18 cellular contexts compared by ENCODE assay signal in genomic region chr10:70820976-70821750, GRCh38. TPM values are rescaled to one million over a fixed set of nuclear protein-coding genes. Genes with fewer than 3 reads are reported as not detected.
A peak's percentile ranks its signal among the peaks of the same experiment; 100 is the strongest.
DNase-seq lines count a peak whose midpoint lies in the region; ATAC-seq and TF ChIP-seq lines count a peak whose summit lies in the region.
"Had no signal": no experiment of that assay in that cellular context is flagged by ENCODE, and none has a peak within 500 bp of the region (broad histone marks: within the 10 kb centered on the region; RNA-seq: fewer than 3 reads in every experiment).

No MANE protein-coding gene starts in this region.

- no peaks in the 10 kb centered on the region for H3K27me3 Mint-ChIP-seq in activated CD8-positive, alpha-beta T cell treated with anti-CD3 and anti-CD28 coated beads for 36 hours
- H3K27me3 Mint-ChIP-seq in activated CD8-positive, alpha-beta T cell treated with anti-CD3 and anti-CD28 coated beads, Interleukin-2, amount 10 ng/mL, durations not matched to agents 7 days and 5 days (ENCODE audit: low read depth) = no peaks in the 10 kb centered on the region
- H3K27me3 Mint-ChIP-seq in GM23338 (ENCODE audit: insufficient read depth, low read depth, poor library complexity) = peaks cover 3% of the 10 kb centered on the region
- no peaks in the 10 kb centered on the region for H3K27me3 Mint-ChIP-seq in activated T-cell treated with anti-CD3 and anti-CD28 coated beads, Interleukin-2, amount 50 U/mL, for 72 hours (ENCODE audit: low read depth)

- H3K4me2 ChIP-seq in GM23338 = no peak overlapping the region
- H3K4me2 ChIP-seq in neural cell (ENCODE audit: low read length) = no peak overlapping the region
- H3K4me2 ChIP-seq: KMS-11 had no signal

- H3K36me3 ChIP-seq in GM23338 (ENCODE audit: insufficient read depth) (peaks cover 12% of the 10 kb centered on the region), neural cell (ENCODE audit: insufficient read depth, low read length) (no peaks in the 10 kb centered on the region)

- H3K9ac ChIP-seq in neural cell (ENCODE audit: low read length) = no peak overlapping the region
- H3K9ac ChIP-seq: KMS-11 had no signal

- H3K27ac Mint-ChIP-seq in activated CD8-positive, alpha-beta T cell treated with anti-CD3 and anti-CD28 coated beads for 36 hours = peak overlapping the region; percentile 62
- H3K27ac Mint-ChIP-seq in activated CD8-positive, alpha-beta T cell treated with anti-CD3 and anti-CD28 coated beads, Interleukin-2, amount 10 ng/mL, durations not matched to agents 7 days and 5 days = no peak overlapping the region
- no peak overlapping the region for H3K27ac Mint-ChIP-seq in GM23338
- peak overlapping the region; percentile 97 for H3K27ac Mint-ChIP-seq in activated T-cell treated with anti-CD3 and anti-CD28 coated beads, Interleukin-2, amount 50 U/mL, for 72 hours

- H3F3A ChIP-seq in GM23338 (replicated peaks; ENCODE audit: low read depth) (0 out of 2 replicates have a peak, but pooled peaks cover 2% of the 10 kb centered on the region), neural cell (ENCODE audit: insufficient read depth, low read length, poor library complexity, severe bottlenecking) (no peaks in the 10 kb centered on the region)

- H3K9me3 Mint-ChIP-seq in activated CD8-positive, alpha-beta T cell treated with anti-CD3 and anti-CD28 coated beads for 36 hours = no peaks in the 10 kb centered on the region
- no peaks in the 10 kb centered on the region for H3K9me3 Mint-ChIP-seq in activated CD8-positive, alpha-beta T cell treated with anti-CD3 and anti-CD28 coated beads, Interleukin-2, amount 10 ng/mL, durations not matched to agents 7 days and 5 days (ENCODE audit: insufficient read depth)
- no peaks in the 10 kb centered on the region for H3K9me3 Mint-ChIP-seq in GM23338
- no peaks in the 10 kb centered on the region for H3K9me3 Mint-ChIP-seq in activated T-cell treated with anti-CD3 and anti-CD28 coated beads, Interleukin-2, amount 50 U/mL, for 72 hours

- no peak overlapping the region for H2AFZ ChIP-seq in GM23338
- no peak overlapping the region for H2AFZ ChIP-seq in neural cell (ENCODE audit: low read depth, low read length)

- peaks cover 45% of the 10 kb centered on the region for H4K20me1 ChIP-seq in GM23338 (replicated peaks; ENCODE audit: insufficient read depth)
- H4K20me1 ChIP-seq in neural cell (ENCODE audit: insufficient read depth) = no peaks in the 10 kb centered on the region

- POLR2A ChIA-PET in activated CD8-positive, alpha-beta T cell treated with anti-CD3 and anti-CD28 coated beads for 36 hours (lab: Charles Lee) = interaction anchor here (0.8 kb wide), 2 partner anchors 18 to 63 kb away, joined by 3 read pairs; no protein-coding TSS in a partner anchor
- POLR2A ChIA-PET in activated CD8-positive, alpha-beta T cell treated with anti-CD3 and anti-CD28 coated beads, Interleukin-2, amount 10 ng/mL, durations not matched to agents 7 days and 5 days (lab: Charles Lee) = no interaction called here

- no peak for TF ChIP-seq EP300 in neural cell (conservative IDR thresholded peaks at IDR 0.05; ENCODE audit: poor library complexity, severe bottlenecking)

- TF ChIP-seq CTCF in activated CD8-positive, alpha-beta T cell treated with anti-CD3 and anti-CD28 coated beads for 36 hours (IDR thresholded peaks at IDR 0.05) = no peak
- peak; percentile 25 to 30; a peak in 3 of 4 replicates for TF ChIP-seq CTCF in GM23338 (conservative IDR thresholded peaks at IDR 0.05; ENCODE audit: low read depth in 2 of 2)
- peak; percentile 51 for TF ChIP-seq CTCF in neural cell (IDR thresholded peaks at IDR 0.05; ENCODE audit: poor library complexity, severe bottlenecking)

- H3K27me3 ChIP-seq in GM23338 (ENCODE audit: insufficient read depth) (no peaks in the 10 kb centered on the region), neural cell (ENCODE audit: insufficient read depth, low read depth, low read length) (no peaks in the 10 kb centered on the region)
- H3K27me3 ChIP-seq: upper lobe of right lung had no signal

- peaks cover 12% of the 10 kb centered on the region; the same call in 1 of the 2 replicates for H3K4me1 ChIP-seq in GM23338 (ENCODE audit: insufficient read depth)

- peak; percentile 65 for ATAC-seq in activated CD8-positive, alpha-beta T cell treated with anti-CD3 and anti-CD28 coated beads for 36 hours
- ATAC-seq in activated CD8-positive, alpha-beta T cell treated with anti-CD3 and anti-CD28 coated beads, Interleukin-2, amount 10 ng/mL, durations not matched to agents 7 days and 5 days = no peak
- no peak for ATAC-seq in GM23338
- peak; percentile 90 to 91 for ATAC-seq in activated T-cell treated with anti-CD3 and anti-CD28 coated beads, Interleukin-2, amount 50 U/mL, for 72 hours (replicated peaks in 1 of 2)
- ATAC-seq: upper lobe of right lung had no signal

- intact Hi-C loops in activated CD8-positive, alpha-beta T cell treated with anti-CD3 and anti-CD28 coated beads for 36 hours (cut with micrococcal nuclease) = no loop called here

- peaks cover 30% of the 10 kb centered on the region for H3K36me3 Mint-ChIP-seq in activated CD8-positive, alpha-beta T cell treated with anti-CD3 and anti-CD28 coated beads for 36 hours (ENCODE audit: low read depth)
- H3K36me3 Mint-ChIP-seq in activated CD8-positive, alpha-beta T cell treated with anti-CD3 and anti-CD28 coated beads, Interleukin-2, amount 10 ng/mL, durations not matched to agents 7 days and 5 days (ENCODE audit: low read depth) = peaks cover 11% of the 10 kb centered on the region
- peaks cover 54% of the 10 kb centered on the region for H3K36me3 Mint-ChIP-seq in GM23338 (ENCODE audit: low read depth)
- peaks cover 19 to 22% of the 10 kb centered on the region in 2 donors for H3K36me3 Mint-ChIP-seq in activated T-cell treated with anti-CD3 and anti-CD28 coated beads, Interleukin-2, amount 50 U/mL, for 72 hours (ENCODE audit: insufficient read depth in 2 of 2)

- no peak overlapping the region for H3K4me3 Mint-ChIP-seq in activated CD8-positive, alpha-beta T cell treated with anti-CD3 and anti-CD28 coated beads for 36 hours
- H3K4me3 Mint-ChIP-seq in activated CD8-positive, alpha-beta T cell treated with anti-CD3 and anti-CD28 coated beads, Interleukin-2, amount 10 ng/mL, durations not matched to agents 7 days and 5 days = no peak overlapping the region
- H3K4me3 Mint-ChIP-seq in GM23338 = no peak overlapping the region
- H3K4me3 Mint-ChIP-seq in activated T-cell treated with anti-CD3 and anti-CD28 coated beads, Interleukin-2, amount 50 U/mL, for 72 hours = peak overlapping the region; percentile 60 to 85

- CTCF ChIA-PET in activated CD8-positive, alpha-beta T cell treated with anti-CD3 and anti-CD28 coated beads for 36 hours (lab: Charles Lee) = interaction anchor here (1.0 kb wide), 1 partner anchor 82 kb away, joined by 3 read pairs; no protein-coding TSS in a partner anchor
- CTCF ChIA-PET in activated CD8-positive, alpha-beta T cell treated with anti-CD3 and anti-CD28 coated beads, Interleukin-2, amount 10 ng/mL, durations not matched to agents 7 days and 5 days (lab: Charles Lee) = interaction anchor here (1.0 to 2.3 kb wide), 4 partner anchors 12 to 272 kb away, joined by 3 to 8 read pairs (median 4); no protein-coding TSS in a partner anchor

- H3K79me2 ChIP-seq in GM23338 (replicated peaks; ENCODE audit: insufficient read depth) (peaks cover 75% of the 10 kb centered on the region), neural cell (replicated peaks; ENCODE audit: insufficient read depth, low read length) (peaks cover 31% of the 10 kb centered on the region)

- peaks cover 48% of the 10 kb centered on the region for H3K4me1 Mint-ChIP-seq in activated CD8-positive, alpha-beta T cell treated with anti-CD3 and anti-CD28 coated beads for 36 hours (ENCODE audit: low read depth)
- H3K4me1 Mint-ChIP-seq in activated CD8-positive, alpha-beta T cell treated with anti-CD3 and anti-CD28 coated beads, Interleukin-2, amount 10 ng/mL, durations not matched to agents 7 days and 5 days (ENCODE audit: low read depth) = peaks cover 11% of the 10 kb centered on the region
- H3K4me1 Mint-ChIP-seq in GM23338 = peaks cover 8% of the 10 kb centered on the region; the same call in 1 of the 3 replicates
- H3K4me1 Mint-ChIP-seq in activated T-cell treated with anti-CD3 and anti-CD28 coated beads, Interleukin-2, amount 50 U/mL, for 72 hours (ENCODE audit: low read depth) = peaks cover 73% of the 10 kb centered on the region

- DNase-seq in activated CD8-positive, alpha-beta T cell treated with anti-CD3 and anti-CD28 coated beads for 36 hours = no peak
- DNase-seq in activated CD8-positive, alpha-beta T cell treated with anti-CD3 and anti-CD28 coated beads, Interleukin-2, amount 10 ng/mL, durations not matched to agents 7 days and 5 days = no peak
- no peak for DNase-seq in GM23338 (ENCODE audit: low spot score)
- peak; percentile 32 to 35 for DNase-seq in activated T-cell treated with anti-CD3 and anti-CD28 coated beads, Interleukin-2, amount 50 U/mL, for 72 hours
- no peak for DNase-seq in HK-2 (ENCODE audit: unreplicated experiment)
- no peak for DNase-seq in NOMO-1 treated with DMSO at 0.1 percent for 48 hours (lab: John Stamatoyannopoulos, UW; ENCODE audit: unreplicated experiment)
- DNase-seq in hypothalamus (lab: John Stamatoyannopoulos, UW) = no peak
- DNase-seq: amygdala, cortex of kidney, DMS79 treated with DMSO at 0.1 percent for 48 hours, NCI-H1417 treated with DMSO at 0.1 percent for 48 hours, NCI-H524, occipital lobe, upper lobe of right lung had no signal

- no peak overlapping the region for H3K4me3 ChIP-seq in GM23338
- no peak overlapping the region for H3K4me3 ChIP-seq in neural cell (ENCODE audit: low read length)
- H3K4me3 ChIP-seq: lung, upper lobe of right lung had no signal

- H3K9me2 ChIP-seq in GM23338 (ENCODE audit: insufficient read depth) (no peaks in the 10 kb centered on the region), neural cell (ENCODE audit: insufficient read depth, low read length) (no peaks in the 10 kb centered on the region)

- no peaks in the 10 kb centered on the region for H3K9me3 ChIP-seq in neural cell (ENCODE audit: low read length)
- H3K9me3 ChIP-seq: upper lobe of right lung had no signal

- peak; percentile 58 for TF ChIP-seq RAD21 in neural cell (conservative IDR thresholded peaks at IDR 0.05)

- H3K27ac ChIP-seq in GM23338 (ENCODE audit: low read depth) (no peak overlapping the region), neural cell (ENCODE audit: low read length) (no peak overlapping the region)
- H3K27ac ChIP-seq: KMS-11, upper lobe of right lung had no signal

RNA-seq across cellular contexts. Expression of gene SGPL1, which starts 5.4 kb away (rescaled TPM):
- total RNA-seq in activated CD8-positive, alpha-beta T cell treated with anti-CD3 and anti-CD28 coated beads for 36 hours = 10 to 100 TPM; 13.7 to 16.6 TPM
- total RNA-seq in activated CD8-positive, alpha-beta T cell treated with anti-CD3 and anti-CD28 coated beads, Interleukin-2, amount 10 ng/mL, durations not matched to agents 7 days and 5 days = 10 to 100 TPM; 22.2 to 28.0 TPM
- total RNA-seq in GM23338 (2014; rRNA removed; shearing (Covaris generic)) = 42.7 and 43.5 TPM in 2 replicates
- 10.6 and 12.0 TPM in 2 replicates for polyA plus RNA-seq in GM23338 (2016; fragmentation: Nextera tagmentation; extraction: Ambion mirVana)
- 10 to 100 TPM; 61.3 to 77.6 TPM for total RNA-seq in activated T-cell treated with anti-CD3 and anti-CD28 coated beads, Interleukin-2, amount 50 U/mL, for 72 hours
- 32.7 and 33.4 TPM in 2 replicates for polyA plus RNA-seq in neural cell
- 45.0 and 52.1 TPM in 2 replicates for polyA minus RNA-seq in neural cell

RNA-seq across cellular contexts. Expression of gene TBATA, which starts 36.0 kb away (rescaled TPM):
- not detected for total RNA-seq in activated CD8-positive, alpha-beta T cell treated with anti-CD3 and anti-CD28 coated beads for 36 hours
- not detected for total RNA-seq in activated CD8-positive, alpha-beta T cell treated with anti-CD3 and anti-CD28 coated beads, Interleukin-2, amount 10 ng/mL, durations not matched to agents 7 days and 5 days
- not detected in 2 replicates for total RNA-seq in GM23338 (2014; rRNA removed; shearing (Covaris generic))
- polyA plus RNA-seq in GM23338 (2016; fragmentation: Nextera tagmentation; extraction: Ambion mirVana) (not detected in 2 replicates), neural cell (not detected in 2 replicates)
- not detected for total RNA-seq in activated T-cell treated with anti-CD3 and anti-CD28 coated beads, Interleukin-2, amount 50 U/mL, for 72 hours
- not detected in 2 replicates for polyA minus RNA-seq in neural cell
- total RNA-seq: activated CD8-positive, alpha-beta memory T cell treated with anti-CD3 and anti-CD28 coated beads for 36 hours; lung; occipital lobe; upper lobe of right lung had no signal
- polyA plus RNA-seq: lung had no signal

Comparison
In these comparisons a context has a peak if more than half of its experiments do, and no peak if none do; other contexts are left out.
1. ATAC-seq: peak in activated CD8-positive, alpha-beta T cell treated with anti-CD3 and anti-CD28 coated beads for 36 hours (single experiment) and activated T-cell treated with anti-CD3 and anti-CD28 coated beads, Interleukin-2, amount 50 U/mL, for 72 hours (2 of 2); none in activated CD8-positive, alpha-beta T cell treated with anti-CD3 and anti-CD28 coated beads, Interleukin-2, amount 10 ng/mL, durations not matched to agents 7 days and 5 days (single experiment) and GM23338 (single experiment).
2. H3K27ac Mint-ChIP-seq: peak in activated CD8-positive, alpha-beta T cell treated with anti-CD3 and anti-CD28 coated beads for 36 hours (single experiment) and activated T-cell treated with anti-CD3 and anti-CD28 coated beads, Interleukin-2, amount 50 U/mL, for 72 hours (single experiment); none in activated CD8-positive, alpha-beta T cell treated with anti-CD3 and anti-CD28 coated beads, Interleukin-2, amount 10 ng/mL, durations not matched to agents 7 days and 5 days (single experiment) and GM23338 (single experiment).
3. DNase-seq: peak in activated T-cell treated with anti-CD3 and anti-CD28 coated beads, Interleukin-2, amount 50 U/mL, for 72 hours (2 of 2); none in activated CD8-positive, alpha-beta T cell treated with anti-CD3 and anti-CD28 coated beads for 36 hours (single experiment), activated CD8-positive, alpha-beta T cell treated with anti-CD3 and anti-CD28 coated beads, Interleukin-2, amount 10 ng/mL, durations not matched to agents 7 days and 5 days (single experiment), GM23338 (single experiment), HK-2 (single experiment), NOMO-1 treated with DMSO at 0.1 percent for 48 hours (single experiment) and hypothalamus (0 of 51).
4. H3K4me3 Mint-ChIP-seq: peak in activated T-cell treated with anti-CD3 and anti-CD28 coated beads, Interleukin-2, amount 50 U/mL, for 72 hours (2 of 2); none in activated CD8-positive, alpha-beta T cell treated with anti-CD3 and anti-CD28 coated beads for 36 hours (single experiment), activated CD8-positive, alpha-beta T cell treated with anti-CD3 and anti-CD28 coated beads, Interleukin-2, amount 10 ng/mL, durations not matched to agents 7 days and 5 days (single experiment) and GM23338 (single experiment).